Comparison of ENCODE assay signal across 2 cellular contexts in genomic region chr17:38799501-38800236, GRCh38.
A peak's percentile ranks its signal among the peaks of the same experiment; 100 is the strongest.
TF ChIP-seq lines count a peak whose summit lies in the region.

TSS of gene PIP4K2B (minus strand) at chr17:38799556. CDS start at chr17:38799424, 132 bp downstream.

TF ChIP-seq in HCT116, 20 proteins besides CTCF, POLR2A, EP300 and RAD21 (continued from another document):
- TF ChIP-seq ZBTB33 (IDR thresholded peaks at IDR 0.05; ENCODE audit: extremely low read depth, insufficient replicate concordance, low read length) (peak; percentile 7), ELF1 (IDR thresholded peaks at IDR 0.05; ENCODE audit: borderline replicate concordance, low read depth) (no peak; the same call in 1 of the 2 replicates), POLR2AphosphoS5 (IDR thresholded peaks at IDR 0.05; ENCODE audit: low read depth, low read length) (peak; percentile 85), EGR1 (IDR thresholded peaks at IDR 0.05; ENCODE audit: low read depth) (peak; percentile 97), CEBPB (IDR thresholded peaks at IDR 0.05; ENCODE audit: low read depth) (no peak)
- TF ChIP-seq, protein P1, sequence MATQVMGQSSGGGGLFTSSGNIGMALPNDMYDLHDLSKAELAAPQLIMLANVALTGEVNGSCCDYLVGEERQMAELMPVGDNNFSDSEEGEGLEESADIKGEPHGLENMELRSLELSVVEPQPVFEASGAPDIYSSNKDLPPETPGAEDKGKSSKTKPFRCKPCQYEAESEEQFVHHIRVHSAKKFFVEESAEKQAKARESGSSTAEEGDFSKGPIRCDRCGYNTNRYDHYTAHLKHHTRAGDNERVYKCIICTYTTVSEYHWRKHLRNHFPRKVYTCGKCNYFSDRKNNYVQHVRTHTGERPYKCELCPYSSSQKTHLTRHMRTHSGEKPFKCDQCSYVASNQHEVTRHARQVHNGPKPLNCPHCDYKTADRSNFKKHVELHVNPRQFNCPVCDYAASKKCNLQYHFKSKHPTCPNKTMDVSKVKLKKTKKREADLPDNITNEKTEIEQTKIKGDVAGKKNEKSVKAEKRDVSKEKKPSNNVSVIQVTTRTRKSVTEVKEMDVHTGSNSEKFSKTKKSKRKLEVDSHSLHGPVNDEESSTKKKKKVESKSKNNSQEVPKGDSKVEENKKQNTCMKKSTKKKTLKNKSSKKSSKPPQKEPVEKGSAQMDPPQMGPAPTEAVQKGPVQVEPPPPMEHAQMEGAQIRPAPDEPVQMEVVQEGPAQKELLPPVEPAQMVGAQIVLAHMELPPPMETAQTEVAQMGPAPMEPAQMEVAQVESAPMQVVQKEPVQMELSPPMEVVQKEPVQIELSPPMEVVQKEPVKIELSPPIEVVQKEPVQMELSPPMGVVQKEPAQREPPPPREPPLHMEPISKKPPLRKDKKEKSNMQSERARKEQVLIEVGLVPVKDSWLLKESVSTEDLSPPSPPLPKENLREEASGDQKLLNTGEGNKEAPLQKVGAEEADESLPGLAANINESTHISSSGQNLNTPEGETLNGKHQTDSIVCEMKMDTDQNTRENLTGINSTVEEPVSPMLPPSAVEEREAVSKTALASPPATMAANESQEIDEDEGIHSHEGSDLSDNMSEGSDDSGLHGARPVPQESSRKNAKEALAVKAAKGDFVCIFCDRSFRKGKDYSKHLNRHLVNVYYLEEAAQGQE (IDR thresholded peaks at IDR 0.05; ENCODE audit: low read depth) = no peak

TF ChIP-seq in neural cell, 6 proteins besides CTCF, POLR2A, EP300 and RAD21 (continued from another document):
- TF ChIP-seq EZH2 (IDR thresholded peaks at IDR 0.05; ENCODE audit: borderline replicate concordance, insufficient read depth, low read length, poor library complexity, severe bottlenecking) = no peak
